Comparison of ENCODE assay signal across 17 cellular contexts in genomic region chr3:37295925-37296324, GRCh38. TPM values are rescaled to one million over a fixed set of nuclear protein-coding genes. Genes with fewer than 3 reads are reported as not detected.
DNase-seq lines count a peak whose midpoint lies in the region; ATAC-seq and TF ChIP-seq lines count a peak whose summit lies in the region.
"Had no signal": no experiment of that assay in that cellular context is flagged by ENCODE, and none has a peak within 500 bp of the region (broad histone marks: within the 10 kb centered on the region; RNA-seq: fewer than 3 reads in every experiment).

No MANE protein-coding gene starts in this region.

- no peak for TF ChIP-seq EP300 in gastroesophageal sphincter (IDR thresholded peaks at IDR 0.05)

- H3K9me3 ChIP-seq in BLaER1 treated with 17β-estradiol and CSF1 and Interleukin-3, amounts not matched to agents 10 nM and 100 nM (replicated peaks in 1 of 11), result peaks cover 0 to 13% (median 0%) of the 10 kb centered on the region in 11 experiments; a peak in 6 of 22 replicates
- H3K9me3 ChIP-seq in gastroesophageal sphincter, result no peaks in the 10 kb centered on the region

- no peak for TF ChIP-seq POLR2A in gastroesophageal sphincter (IDR thresholded peaks at IDR 0.05)

- intact Hi-C loops in Right ventricle myocardium inferior (cut with DNase I), result no loop called here

- peak overlapping the region in 10 of 11 experiments; percentile 33 to 82 (median 67); a peak in 18 of 22 replicates for H3K4me2 ChIP-seq in BLaER1 treated with 17β-estradiol and CSF1 and Interleukin-3, amounts not matched to agents 10 nM and 100 nM

- H3K4me1 ChIP-seq in BLaER1 treated with 17β-estradiol and CSF1 and Interleukin-3, amounts not matched to agents 10 nM and 100 nM, result peaks cover 4 to 66% (median 32%) of the 10 kb centered on the region in 10 experiments; a peak in 17 of 20 replicates
- no peaks in the 10 kb centered on the region for H3K4me1 ChIP-seq in gastroesophageal sphincter
- H3K4me1 ChIP-seq: parathyroid adenoma had no signal

- DNase-seq in HL-60 (ENCODE audit: low read depth in 1 of 2, low spot score in 1 of 2) (peak; percentile 10 to 68), RPMI7951 (ENCODE audit: low read depth) (peak; percentile 31), fibroblast of gingiva (ENCODE audit: low read depth) (peak; percentile 34), Right ventricle myocardium inferior (ENCODE audit: missing footprints) (no peak), NCI-H2171 treated with DMSO at 0.1 percent for 48 hours (lab: John Stamatoyannopoulos, UW) (no peak)
- DNase-seq: activated CD4-positive, alpha-beta memory T cell treated with anti-CD3 and anti-CD28 coated beads for 36 hours; amniotic stem cell; NCI-H2029; NCI-H524 treated with DMSO at 0.1 percent for 48 hours; stimulated activated CD4-positive, alpha-beta T cell treated with anti-CD3 and anti-CD28 coated beads, Interleukin-4, amount 100 ng/mL, for 24 hours; T-cell; WERI-Rb-1 had no signal

- ATAC-seq in Right ventricle myocardium inferior (no peak), GM18909 (IDR thresholded peaks at IDR 0.05; ENCODE audit: poor library complexity, unreplicated experiment) (no peak), gastroesophageal sphincter (no peak)
- ATAC-seq: T-cell had no signal

- H3K27me3 ChIP-seq in BLaER1 treated with 17β-estradiol and CSF1 and Interleukin-3, amounts not matched to agents 10 nM and 100 nM, result no peaks in the 10 kb centered on the region
- H3K27me3 ChIP-seq in HL-60 (ENCODE audit: insufficient read depth, poor library complexity, severe bottlenecking) (no peaks in the 10 kb centered on the region), gastroesophageal sphincter (no peaks in the 10 kb centered on the region)

- H3K27ac ChIP-seq in BLaER1 treated with 17β-estradiol and CSF1 and Interleukin-3, amounts not matched to agents 10 nM and 100 nM, result peak overlapping the region in 9 of 11 experiments; percentile 26 to 86 (median 72); a peak in 16 of 22 replicates
- H3K27ac ChIP-seq in HL-60 (replicated peaks) (no peak overlapping the region), gastroesophageal sphincter (no peak overlapping the region)
- H3K27ac ChIP-seq: parathyroid adenoma, skin epidermis, WERI-Rb-1 had no signal

- no peak for TF ChIP-seq CTCF in HL-60 (IDR thresholded peaks at IDR 0.05; ENCODE audit: insufficient read depth, low read length)
- TF ChIP-seq CTCF in gastroesophageal sphincter (IDR thresholded peaks at IDR 0.05), result no peak

- peaks cover 80 to 100% (median 98%) of the 10 kb centered on the region in 11 experiments for H3K36me3 ChIP-seq in BLaER1 treated with 17β-estradiol and CSF1 and Interleukin-3, amounts not matched to agents 10 nM and 100 nM
- H3K36me3 ChIP-seq in gastroesophageal sphincter, result peaks cover 9 to 96% of the 10 kb centered on the region in 2 donors

- peak overlapping the region in 6 of 10 experiments; percentile 21 to 58 (median 36); a peak in 6 of 20 replicates for H3K4me3 ChIP-seq in BLaER1 treated with 17β-estradiol and CSF1 and Interleukin-3, amounts not matched to agents 10 nM and 100 nM
- no peak overlapping the region for H3K4me3 ChIP-seq in HL-60 (replicated peaks; ENCODE audit: insufficient read depth, low read length)
- no peak overlapping the region for H3K4me3 ChIP-seq in gastroesophageal sphincter
- H3K4me3 ChIP-seq: skin epidermis had no signal

- 90 to 91% methylated on average over 4 of the region's 4 CpGs for WGBS in gastroesophageal sphincter (ENCODE audit: low coverage in 1 of 2), 2 donors

- peaks cover 0 to 10% (median 0%) of the 10 kb centered on the region in 11 experiments; a peak in 4 of 22 replicates for H4K20me1 ChIP-seq in BLaER1 treated with 17β-estradiol and CSF1 and Interleukin-3, amounts not matched to agents 10 nM and 100 nM

- peak overlapping the region in 7 of 11 experiments; percentile 31 to 70 (median 63); a peak in 10 of 22 replicates for H3K9ac ChIP-seq in BLaER1 treated with 17β-estradiol and CSF1 and Interleukin-3, amounts not matched to agents 10 nM and 100 nM
- H3K9ac ChIP-seq: parathyroid adenoma had no signal

RNA-seq across cellular contexts. Expression of gene GOLGA4, which starts 52.9 kb away (rescaled TPM):
- total RNA-seq in RPMI7951 (2014; rRNA removed; shearing (Covaris generic)), result 42.7 and 52.5 TPM in 2 replicates
- 167 TPM for total RNA-seq in Right ventricle myocardium inferior
- 100 to 1,000 TPM; 104 to 120 (median 108) TPM for total RNA-seq in gastroesophageal sphincter

Comparison
In these comparisons a context has a peak if more than half of its experiments do, and no peak if none do; other contexts are left out.
1. H3K27ac ChIP-seq: peak in BLaER1 treated with 17β-estradiol and CSF1 and Interleukin-3, amounts not matched to agents 10 nM and 100 nM (9 of 11); none in HL-60 (single experiment) and gastroesophageal sphincter (0 of 4).
2. H3K4me3 ChIP-seq: peak in BLaER1 treated with 17β-estradiol and CSF1 and Interleukin-3, amounts not matched to agents 10 nM and 100 nM (6 of 10); none in HL-60 (single experiment) and gastroesophageal sphincter (0 of 2).
3. DNase-seq: peak in HL-60 (2 of 2), RPMI7951 (single experiment) and fibroblast of gingiva (single experiment); none in Right ventricle myocardium inferior (single experiment) and NCI-H2171 treated with DMSO at 0.1 percent for 48 hours (single experiment).